In the genomic region with DNA sequence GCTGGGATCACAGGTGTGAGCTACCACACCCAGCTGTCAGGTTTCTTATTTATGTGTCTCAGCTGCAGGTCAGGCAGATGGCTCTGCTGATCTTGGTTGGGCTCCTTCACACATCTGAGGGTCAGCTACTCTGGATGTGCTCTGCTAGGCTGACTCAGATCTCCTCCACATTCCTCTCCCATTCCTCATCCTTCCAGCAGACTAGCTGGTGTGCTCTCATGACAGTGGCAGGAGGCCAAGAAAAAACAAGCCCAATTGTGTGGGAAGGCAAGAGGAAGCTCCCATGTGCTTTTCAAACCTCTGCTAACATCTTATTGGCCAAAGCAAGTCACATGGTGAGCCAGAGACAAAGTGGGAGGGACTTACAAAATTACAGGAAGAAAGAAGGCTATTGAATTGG, we compare ENCODE assay signal across 10 cellular contexts. TPM values are rescaled to one million over a fixed set of nuclear protein-coding genes. Genes with fewer than 3 reads are reported as not detected.
DNase-seq lines count a peak whose midpoint lies in the region; ATAC-seq, FAIRE-seq and TF ChIP-seq lines count a peak whose summit lies in the region.
"Had no signal": no experiment of that assay in that cellular context is flagged by ENCODE, and none has a peak within 500 bp of the region (broad histone marks: within the 10 kb centered on the region; RNA-seq: fewer than 3 reads in every experiment).

No MANE protein-coding gene starts in this region.

- H3K4me3 ChIP-seq in fibroblast of the aortic adventitia (ENCODE audit: low read depth, low read length) = no peak overlapping the region
- no peak overlapping the region for H3K4me3 ChIP-seq in testis

- intact Hi-C loops in testis (cut with DNase I; ENCODE audit: low total_unique reads) = no loop called here

- no peaks in the 10 kb centered on the region for H3K36me3 ChIP-seq in testis (ENCODE audit: low read depth, missing control alignments)

- H3K27me3 ChIP-seq in testis = no peaks in the 10 kb centered on the region

- no peak for TF ChIP-seq POLR2A in testis (IDR thresholded peaks at IDR 0.05)

- FAIRE-seq in RCC 7860 (lab: Jason Lieb, UNC) = peak; percentile 66
- FAIRE-seq: G401.6 had no signal

- H3K4me1 ChIP-seq in testis = peaks cover 14% of the 10 kb centered on the region

- DNase-seq in NCI-H748 (lab: John Stamatoyannopoulos, UW; ENCODE audit: unreplicated experiment) = peak; percentile 41
- no peak for DNase-seq in NCI-H748 treated with DMSO at 0.1 percent for 48 hours (lab: John Stamatoyannopoulos, UW)
- peak; percentile 94 for DNase-seq in RCC 7860 (ENCODE audit: low spot score)
- peak; percentile 96 for DNase-seq in fibroblast of the aortic adventitia (ENCODE audit: low read depth)
- DNase-seq in testis = peak; percentile 56
- DNase-seq in stimulated activated CD4-positive, alpha-beta T cell treated with anti-CD3 and anti-CD28 coated beads, Interleukin-4, amount 100 ng/mL, for 24 hours = no peak
- no peak for DNase-seq in stimulated activated CD4-positive, alpha-beta T cell treated with anti-CD3 and anti-CD28 coated beads, Interleukin-12 subunit alpha, Interleukin-12 subunit beta, amount 100 ng/mL, for 4 hours
- DNase-seq: activated CD4-positive, alpha-beta T cell treated with anti-CD3 and anti-CD28 coated beads for 36 hours had no signal

- no peak overlapping the region for H3K27ac ChIP-seq in testis

- no peaks in the 10 kb centered on the region for H3K9me3 ChIP-seq in testis

- no peak for TF ChIP-seq CTCF in fibroblast of the aortic adventitia (IDR thresholded peaks at IDR 0.05; ENCODE audit: insufficient read depth, low read length)
- TF ChIP-seq CTCF in testis (IDR thresholded peaks at IDR 0.05) = no peak

- no peak for ATAC-seq in HG02973 (IDR thresholded peaks at IDR 0.05; ENCODE audit: unreplicated experiment)
- ATAC-seq: activated CD4-positive, alpha-beta T cell treated with anti-CD3 and anti-CD28 coated beads for 36 hours had no signal

RNA-seq across cellular contexts. Expression of gene MSH6, which starts 11.7 kb away (rescaled TPM):
- total RNA-seq in fibroblast of the aortic adventitia (ENCODE audit: low replicate concordance) = 82.5 and 194 TPM in 2 replicates
- total RNA-seq in testis = 100 to 1,000 TPM; 107 to 136 TPM
- polyA plus RNA-seq in testis (ENCODE audit: insufficient read depth, low read depth, low replicate concordance) = 84.9 TPM

Comparison
In these comparisons a context has a peak if more than half of its experiments do, and no peak if none do; other contexts are left out.
1. DNase-seq: peak in NCI-H748 (single experiment), RCC 7860 (single experiment), fibroblast of the aortic adventitia (single experiment) and testis (single experiment); none in NCI-H748 treated with DMSO at 0.1 percent for 48 hours (single experiment), stimulated activated CD4-positive, alpha-beta T cell treated with anti-CD3 and anti-CD28 coated beads, Interleukin-4, amount 100 ng/mL, for 24 hours (single experiment) and stimulated activated CD4-positive, alpha-beta T cell treated with anti-CD3 and anti-CD28 coated beads, Interleukin-12 subunit alpha, Interleukin-12 subunit beta, amount 100 ng/mL, for 4 hours (single experiment).